In the genomic region with DNA sequence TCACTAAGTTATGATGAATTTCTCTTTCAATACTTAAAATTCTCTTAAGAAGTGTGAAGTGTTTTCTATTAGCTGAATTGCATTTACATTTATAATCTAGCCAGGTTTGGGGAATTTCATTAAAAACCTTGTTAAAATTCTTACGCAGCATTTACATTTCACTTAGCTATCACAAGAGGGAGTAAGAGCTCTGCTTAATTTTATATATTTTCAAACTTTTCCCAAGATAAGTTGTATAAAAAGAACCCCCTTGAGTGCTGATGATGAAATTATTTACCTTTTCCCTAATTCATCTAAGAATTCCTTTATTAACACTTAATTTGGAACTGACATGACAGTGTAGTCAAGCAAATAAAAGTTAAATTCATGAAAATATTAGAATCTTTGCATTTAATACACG, we compare ENCODE assay signal across 13 cellular contexts. TPM values are rescaled to one million over a fixed set of nuclear protein-coding genes. Genes with fewer than 3 reads are reported as not detected.
DNase-seq lines count a peak whose midpoint lies in the region; ATAC-seq and TF ChIP-seq lines count a peak whose summit lies in the region.
"Had no signal": no experiment of that assay in that cellular context is flagged by ENCODE, and none has a peak within 500 bp of the region (broad histone marks: within the 10 kb centered on the region; RNA-seq: fewer than 3 reads in every experiment).

No MANE protein-coding gene starts in this region.

- DNase-seq in COLO829 (ENCODE audit: low spot score) = peak; percentile 30
- no peak for DNase-seq in IMR-90
- peak; percentile 10 for DNase-seq in astrocyte of the hippocampus (ENCODE audit: low read depth, low spot score)
- DNase-seq in gastrocnemius medialis = no peak
- DNase-seq in SHP77 treated with DMSO at 0.1 percent for 48 hours (lab: John Stamatoyannopoulos, UW) = no peak
- DNase-seq: NCI-H82; stimulated activated CD4-positive, alpha-beta T cell treated with anti-CD3 and anti-CD28 coated beads, Interleukin-15, amount 100 ng/mL, for 24 hours; testis had no signal

- no peak overlapping the region for H3K23ac ChIP-seq in IMR-90 (ENCODE audit: low read depth, low read length)

- H3K9ac ChIP-seq in IMR-90 (ENCODE audit: low read depth, low read length) = no peak overlapping the region
- no peak overlapping the region for H3K9ac ChIP-seq in liver (ENCODE audit: low read depth in 1 of 2, low read length in 2 of 2)

- no peak overlapping the region for H3K56ac ChIP-seq in IMR-90 (ENCODE audit: extremely low read depth, insufficient read depth, low read length)

- POLR2A ChIA-PET in IMR-90 (lab: Charles Lee; ENCODE audit: unreplicated experiment) = no interaction called here

- H2AFZ ChIP-seq in IMR-90 (replicated peaks; ENCODE audit: low read length, poor library complexity) = no peak overlapping the region

- in situ Hi-C loops in IMR-90 (cut with MboI; ENCODE audit: low sequenced_read_pairs) (no loop called here), gastrocnemius medialis (cut with MboI; ENCODE audit: low sequenced_read_pairs in 4 of 4) (no loop called here)

- BruUV-seq in IMR-90 (replicated peaks; lab: Mats Ljungman, UMichigan) = no TSS peak

- ATAC-seq in IMR-90 (ENCODE audit: low read depth) (no peak), gastrocnemius medialis (no peak), HG03521 (IDR thresholded peaks at IDR 0.05; ENCODE audit: unreplicated experiment) (no peak)
- ATAC-seq in activated CD4-positive, CD25-positive, alpha-beta regulatory T cell treated with anti-CD3 and anti-CD28 coated beads, Interleukin-2, amount 50 U/mL, for 24 hours = no peak

- no peak overlapping the region for H2AK5ac ChIP-seq in IMR-90 (ENCODE audit: low read depth, low read length)

- H2BK20ac ChIP-seq in IMR-90 (ENCODE audit: low read depth, low read length) = no peak overlapping the region

- dilution Hi-C loops in IMR-90 (cut with HindIII; ENCODE audit: low sequenced_read_pairs, unreplicated experiment) = no loop called here

- H3K4me1 ChIP-seq in IMR-90 (ENCODE audit: control insufficient read depth, insufficient read depth, low read length) (no peaks in the 10 kb centered on the region), liver (ENCODE audit: control insufficient read depth in 4 of 4, insufficient read depth in 4 of 4, low read length in 3 of 4) (no peaks in the 10 kb centered on the region), gastrocnemius medialis (no peaks in the 10 kb centered on the region)
- H3K4me1 ChIP-seq: testis had no signal

- H3K27me3 ChIP-seq in IMR-90 (ENCODE audit: control insufficient read depth, insufficient read depth, low read length) (no peaks in the 10 kb centered on the region), liver (ENCODE audit: control insufficient read depth in 4 of 4, insufficient read depth in 4 of 4, low read length in 3 of 4) (peaks cover 0 to 4% (median 0%) of the 10 kb centered on the region in 4 donors), gastrocnemius medialis (no peaks in the 10 kb centered on the region)
- H3K27me3 ChIP-seq: testis had no signal

- no peak overlapping the region for H2BK5ac ChIP-seq in IMR-90 (ENCODE audit: low read depth, low read length, poor library complexity, severe bottlenecking)

- TF ChIP-seq POLR2A in IMR-90 (IDR thresholded peaks at IDR 0.05; ENCODE audit: low read depth, low read length) = no peak
- TF ChIP-seq POLR2A in gastrocnemius medialis (IDR thresholded peaks at IDR 0.05) = no peak

- CTCF ChIA-PET in IMR-90 (lab: Yijun Ruan, JAX) = interaction anchor here (0.6 to 1.5 kb wide), 4 partner anchors 12 to 557 kb away, joined by 3 to 4 read pairs (median 3); no protein-coding TSS in a partner anchor

- H3K9me1 ChIP-seq in IMR-90 (ENCODE audit: insufficient read depth, low read length) = no peaks in the 10 kb centered on the region

- TF ChIP-seq CTCF in IMR-90 (conservative IDR thresholded peaks at IDR 0.05; ENCODE audit: low read depth, low read length) = peak; percentile 50
- TF ChIP-seq CTCF in liver (IDR thresholded peaks at IDR 0.05; ENCODE audit: low read depth, low read length, missing input control) = no peak
- TF ChIP-seq CTCF in gastrocnemius medialis (IDR thresholded peaks at IDR 0.05 in 4 of 5, conservative IDR thresholded peaks at IDR 0.05 in 1 of 5) = no peak

- H3K4ac ChIP-seq in IMR-90 (ENCODE audit: low read depth, low read length) = no peak overlapping the region

- H3K9me3 ChIP-seq in IMR-90 (ENCODE audit: control insufficient read depth, insufficient read depth, low read length) = no peaks in the 10 kb centered on the region
- H3K9me3 ChIP-seq in liver (ENCODE audit: control insufficient read depth in 4 of 4, low read length in 3 of 4) = no peaks in the 10 kb centered on the region
- H3K9me3 ChIP-seq in gastrocnemius medialis = no peaks in the 10 kb centered on the region
- H3K9me3 ChIP-seq: testis had no signal

- WGBS in IMR-90 (ENCODE audit: extremely low coverage in 2 of 2, insufficient read length in 1 of 2), 2 experiments = no CpG with 5 or more reads among the region's 2 CpGs
- WGBS in liver = 72% methylated on average over 2 of the region's 2 CpGs

- H2BK120ac ChIP-seq in IMR-90 (ENCODE audit: low read depth, low read length) = no peak overlapping the region

- H3K4me2 ChIP-seq in IMR-90 (ENCODE audit: low read depth, low read length) = no peak overlapping the region

- no peaks in the 10 kb centered on the region for H4K20me1 ChIP-seq in IMR-90 (ENCODE audit: insufficient read depth, low read length)

- intact Hi-C loops in IMR-90 (cut with micrococcal nuclease) (loop anchor here (1.0 kb wide), 1 partner anchor 550 kb away; no protein-coding TSS in a partner anchor), gastrocnemius medialis (cut with DNase I; ENCODE audit: low total_unique reads) (no loop called here)

- TF ChIP-seq RAD21 in IMR-90 (IDR thresholded peaks at IDR 0.05; ENCODE audit: low read length) (peak; percentile 41), liver (IDR thresholded peaks at IDR 0.05) (peak; percentile 45 to 47)

- H4K8ac ChIP-seq in IMR-90 (ENCODE audit: low read depth in 2 of 2, low read length in 2 of 2) = no peak overlapping the region

- H4K91ac ChIP-seq in IMR-90 (ENCODE audit: insufficient read depth, low read depth, low read length) = no peak overlapping the region

- no peak overlapping the region for H3K14ac ChIP-seq in IMR-90 (replicated peaks; ENCODE audit: low read depth, low read length)

- H4K5ac ChIP-seq in IMR-90 (ENCODE audit: low read depth, low read length) = no peak overlapping the region

- H3K4me3 ChIP-seq in IMR-90 (ENCODE audit: insufficient read depth, low read depth, low read length) = no peak overlapping the region
- H3K4me3 ChIP-seq in liver (ENCODE audit: low read depth in 1 of 3, low read length in 3 of 3) = no peak overlapping the region
- H3K4me3 ChIP-seq in gastrocnemius medialis = no peak overlapping the region
- H3K4me3 ChIP-seq: testis had no signal

- no peak overlapping the region for H2BK15ac ChIP-seq in IMR-90 (ENCODE audit: low read depth, low read length)

- H3K36me3 ChIP-seq in IMR-90 (ENCODE audit: control insufficient read depth, insufficient read depth, low read length) (no peaks in the 10 kb centered on the region), liver (ENCODE audit: control insufficient read depth in 4 of 4, insufficient read depth in 3 of 4, low read depth in 1 of 4, low read length in 3 of 4) (no peaks in the 10 kb centered on the region), gastrocnemius medialis (no peaks in the 10 kb centered on the region)

- no peaks in the 10 kb centered on the region for H3K79me1 ChIP-seq in IMR-90 (ENCODE audit: low read depth in 1 of 2, low read length in 2 of 2)

- no peak overlapping the region for H2AK9ac ChIP-seq in IMR-90 (replicated peaks; ENCODE audit: low read depth, low read length, poor library complexity)

- H3K18ac ChIP-seq in IMR-90 (ENCODE audit: low read depth, low read length) = no peak overlapping the region

- no peak overlapping the region for H3K27ac ChIP-seq in IMR-90 (ENCODE audit: insufficient read depth, low read length)
- H3K27ac ChIP-seq in liver (ENCODE audit: low read depth in 1 of 2, low read length in 2 of 2) = no peak overlapping the region
- H3K27ac ChIP-seq in gastrocnemius medialis = no peak overlapping the region
- H3K27ac ChIP-seq: testis had no signal

TF ChIP-seq in IMR-90, 13 proteins besides CTCF, POLR2A, EP300 and RAD21:
- TF ChIP-seq, protein P1, sequence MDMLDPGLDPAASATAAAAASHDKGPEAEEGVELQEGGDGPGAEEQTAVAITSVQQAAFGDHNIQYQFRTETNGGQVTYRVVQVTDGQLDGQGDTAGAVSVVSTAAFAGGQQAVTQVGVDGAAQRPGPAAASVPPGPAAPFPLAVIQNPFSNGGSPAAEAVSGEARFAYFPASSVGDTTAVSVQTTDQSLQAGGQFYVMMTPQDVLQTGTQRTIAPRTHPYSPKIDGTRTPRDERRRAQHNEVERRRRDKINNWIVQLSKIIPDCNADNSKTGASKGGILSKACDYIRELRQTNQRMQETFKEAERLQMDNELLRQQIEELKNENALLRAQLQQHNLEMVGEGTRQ (IDR thresholded peaks at IDR 0.05; ENCODE audit: low read depth, low read length) = no peak
- peak; percentile 40; the same call in 1 of the 2 replicates for TF ChIP-seq SMC3 (IDR thresholded peaks at IDR 0.05; ENCODE audit: low read depth, low read length)

TF ChIP-seq in liver, 16 proteins besides CTCF, POLR2A, EP300 and RAD21 (continues in another document):
- no peak for TF ChIP-seq FOXA2 (IDR thresholded peaks at IDR 0.05)

RNA-seq across cellular contexts. Expression of a gene that starts 54.2 kb away (rescaled TPM):
- total RNA-seq in IMR-90 (2012; rRNA removed) (0.28 TPM in 1 of 2 replicates, not detected in the other), liver (not detected), gastrocnemius medialis (not detected)
- polyA plus RNA-seq in IMR-90 (2012; rRNA removed) (0.09 TPM in 1 of 2 replicates, not detected in the other), liver (not detected)
- not detected in 2 replicates for polyA plus RNA-seq in IMR-90 (2012; cell fraction: cytosol; rRNA removed)
- 0.05 TPM in 1 of 2 replicates, not detected in the other for polyA plus RNA-seq in IMR-90 (2012; cell fraction: nucleus; rRNA removed; ENCODE audit: low replicate concordance)
- total RNA-seq: activated CD8-positive, alpha-beta memory T cell treated with anti-CD3 and anti-CD28 coated beads for 36 hours; lower leg skin had no signal

Comparison
In these comparisons a context has a peak if more than half of its experiments do, and no peak if none do; other contexts are left out.
1. DNase-seq: peak in COLO829 (single experiment) and astrocyte of the hippocampus (single experiment); none in IMR-90 (single experiment), gastrocnemius medialis (0 of 2) and SHP77 treated with DMSO at 0.1 percent for 48 hours (single experiment).